ENCODE assay signal across 27 cellular contexts in genomic region chr13:105336706-105337582, GRCh38.
A peak's percentile ranks its signal among the peaks of the same experiment; 100 is the strongest.
DNase-seq lines count a peak whose midpoint lies in the region; ATAC-seq, FAIRE-seq and TF ChIP-seq lines count a peak whose summit lies in the region.
"Had no signal": no experiment of that assay in that cellular context is flagged by ENCODE, and none has a peak within 500 bp of the region (broad histone marks: within the 10 kb centered on the region; RNA-seq: fewer than 3 reads in every experiment).

No MANE protein-coding gene starts in this region.

- peaks cover 7% of the 10 kb centered on the region for H3K9me3 Mint-ChIP-seq in astrocyte (ENCODE audit: unreplicated experiment)
- H3K9me3 Mint-ChIP-seq: nephron progenitor cell; T-helper 1 cell treated with Interleukin-12 subunit alpha and Interleukin-12 subunit beta and Interleukin-4 antibody, amounts not matched to agents 30 μg/mL and 1 μg/mL, for 36 hours had no signal

- no peak overlapping the region for H2AK5ac ChIP-seq in trophoblast cell (ENCODE audit: low read length)

- H3K9me3 ChIP-seq in astrocyte (ENCODE audit: insufficient read depth, low read depth, low read length): no peaks in the 10 kb centered on the region
- no peaks in the 10 kb centered on the region for H3K9me3 ChIP-seq in trophoblast cell (ENCODE audit: insufficient read depth, low read depth, low read length)
- H3K9me3 ChIP-seq: heart left ventricle, psoas muscle, testis had no signal

- H3K27ac ChIP-seq in astrocyte (ENCODE audit: low read depth, low read length) (no peak overlapping the region), trophoblast cell (ENCODE audit: low read depth, low read length) (peak overlapping the region; percentile 28)
- H3K27ac ChIP-seq: heart left ventricle, psoas muscle, testis, WERI-Rb-1 had no signal

- H3K27me3 ChIP-seq in astrocyte (ENCODE audit: insufficient read depth, low read length): no peaks in the 10 kb centered on the region
- H3K27me3 ChIP-seq in trophoblast cell (ENCODE audit: insufficient read depth, low read length): no peaks in the 10 kb centered on the region
- H3K27me3 ChIP-seq: heart left ventricle, testis had no signal

- peaks cover 2% of the 10 kb centered on the region for H3K27me3 Mint-ChIP-seq in astrocyte (ENCODE audit: low read depth, unreplicated experiment)
- H3K27me3 Mint-ChIP-seq: brain, IgD-negative memory B cell had no signal

- H3K36me3 Mint-ChIP-seq in astrocyte (ENCODE audit: low read depth, unreplicated experiment): no peaks in the 10 kb centered on the region
- H3K36me3 Mint-ChIP-seq: IgD-negative memory B cell had no signal

- FAIRE-seq in astrocyte (lab: Jason Lieb, UNC): no peak
- FAIRE-seq: GM12891, islet of Langerhans had no signal

- peaks cover 20% of the 10 kb centered on the region for H3K4me1 ChIP-seq in astrocyte (ENCODE audit: insufficient read depth, low read length)
- H3K4me1 ChIP-seq in trophoblast cell (ENCODE audit: control insufficient read depth in 1 of 2, insufficient read depth in 2 of 2, low read length in 2 of 2): peaks cover 2 to 4% of the 10 kb centered on the region in 2 experiments
- H3K4me1 ChIP-seq: psoas muscle, testis had no signal

- H2AFZ ChIP-seq in astrocyte (ENCODE audit: low read depth, low read length) (no peak overlapping the region), trophoblast cell (ENCODE audit: insufficient read depth, low read length, poor library complexity) (no peak overlapping the region)

- H3K79me2 ChIP-seq in astrocyte (ENCODE audit: insufficient read depth, low read length) (no peaks in the 10 kb centered on the region), trophoblast cell (ENCODE audit: control insufficient read depth, insufficient read depth, low read length, poor library complexity) (no peaks in the 10 kb centered on the region)

- H4K12ac ChIP-seq in trophoblast cell (ENCODE audit: low read depth, low read length): no peak overlapping the region

- TF ChIP-seq CTCF in astrocyte (IDR thresholded peaks at IDR 0.05; ENCODE audit: insufficient read depth, low read depth, low read length) (no peak), fibroblast of the aortic adventitia (IDR thresholded peaks at IDR 0.05; ENCODE audit: insufficient read depth, low read length) (no peak)

- no peak overlapping the region for H3K4me3 Mint-ChIP-seq in astrocyte (ENCODE audit: unreplicated experiment)
- H3K4me3 Mint-ChIP-seq: brain; IgD-negative memory B cell; nephron progenitor cell; T-helper 1 cell treated with Interleukin-12 subunit alpha and Interleukin-12 subunit beta and Interleukin-4 antibody, amounts not matched to agents 30 μg/mL and 1 μg/mL, for 36 hours had no signal

- no peak overlapping the region for H3K4ac ChIP-seq in trophoblast cell (ENCODE audit: low read depth, low read length)

- WGBS in trophoblast cell (ENCODE audit: extremely low coverage, insufficient coverage, insufficient read length): no CpG with 5 or more reads among the region's 7 CpGs

- H3K79me1 ChIP-seq in trophoblast cell (ENCODE audit: low read length): peaks cover 15% of the 10 kb centered on the region

- H2BK120ac ChIP-seq in trophoblast cell (ENCODE audit: insufficient read depth, low read length, poor library complexity): peak overlapping the region; percentile 96

- H2BK12ac ChIP-seq in trophoblast cell (ENCODE audit: low read length): peak overlapping the region; percentile 30

- no peak overlapping the region for H3K23ac ChIP-seq in trophoblast cell (ENCODE audit: low read length)

- H3K9ac ChIP-seq in astrocyte (ENCODE audit: low read length) (no peak overlapping the region), trophoblast cell (ENCODE audit: low read length) (no peak overlapping the region)

- ATAC-seq in GM19397 (IDR thresholded peaks at IDR 0.05; ENCODE audit: unreplicated experiment) (no peak), HG02885 (IDR thresholded peaks at IDR 0.05; ENCODE audit: poor library complexity, unreplicated experiment) (no peak)
- ATAC-seq: esophagus mucosa, heart left ventricle, psoas muscle, Right ventricle myocardium inferior had no signal

- H4K8ac ChIP-seq in trophoblast cell (ENCODE audit: low read depth, low read length): no peak overlapping the region

- H3K4me2 ChIP-seq in astrocyte (ENCODE audit: low read length) (no peak overlapping the region), trophoblast cell (ENCODE audit: low read length) (no peak overlapping the region)

- H4K20me1 ChIP-seq in astrocyte (ENCODE audit: insufficient read depth, low read length): no peaks in the 10 kb centered on the region

- H3K4me1 Mint-ChIP-seq in astrocyte (ENCODE audit: low read depth, unreplicated experiment): peaks cover 31% of the 10 kb centered on the region
- H3K4me1 Mint-ChIP-seq: IgD-negative memory B cell had no signal

- no peak overlapping the region for H3K18ac ChIP-seq in trophoblast cell (ENCODE audit: low read length)

- H4K91ac ChIP-seq in trophoblast cell (ENCODE audit: low read depth, low read length): peak overlapping the region; percentile 86

- DNase-seq in EL: peak; percentile 75
- peak; percentile 55 for DNase-seq in astrocyte (ENCODE audit: low read depth)
- peak; percentile 38 for DNase-seq in fibroblast of the aortic adventitia (ENCODE audit: low read depth)
- DNase-seq in trophoblast cell: peak in 1 of 2 donors; percentile 12
- no peak for DNase-seq in NCI-H187 (lab: John Stamatoyannopoulos, UW)
- no peak for DNase-seq in NCI-H446 treated with DMSO at 0.1 percent for 48 hours (lab: John Stamatoyannopoulos, UW)
- DNase-seq: activated CD4-positive, alpha-beta T cell treated with anti-CD3 and anti-CD28 coated beads, Interleukin-2, amount 50 U/mL, for 48 hours; activated naive CD4-positive, alpha-beta T cell treated with anti-CD3 and anti-CD28 coated beads, Interleukin-2, amount 50 U/mL, for 16 hours; activated T-cell treated with anti-CD3 and anti-CD28 coated beads, Interleukin-2, amount 50 U/mL, for 1 hour; C1 segment of cervical spinal cord; GF-D8; heart left ventricle; NCI-H2029; NCI-H510A; nephron progenitor cell; psoas muscle; testis; WERI-Rb-1 had no signal

- no peaks in the 10 kb centered on the region for H3K36me3 ChIP-seq in astrocyte (ENCODE audit: insufficient read depth, low read length)
- no peaks in the 10 kb centered on the region for H3K36me3 ChIP-seq in trophoblast cell (ENCODE audit: control insufficient read depth in 1 of 2, insufficient read depth in 2 of 2, low read length in 2 of 2)
- H3K36me3 ChIP-seq: heart left ventricle, WERI-Rb-1 had no signal

- no peak overlapping the region for H3K27ac Mint-ChIP-seq in astrocyte (ENCODE audit: unreplicated experiment)
- H3K27ac Mint-ChIP-seq: brain; IgD-negative memory B cell; nephron progenitor cell; T-helper 1 cell treated with Interleukin-12 subunit alpha and Interleukin-12 subunit beta and Interleukin-4 antibody, amounts not matched to agents 30 μg/mL and 1 μg/mL, for 36 hours had no signal

- H2BK5ac ChIP-seq in trophoblast cell (ENCODE audit: low read depth, low read length, poor library complexity): peak overlapping the region; percentile 95

- H3K14ac ChIP-seq in trophoblast cell (ENCODE audit: low read length): peak overlapping the region; percentile 79

- H3K4me3 ChIP-seq in astrocyte (ENCODE audit: insufficient read depth, low read depth, low read length): no peak overlapping the region
- H3K4me3 ChIP-seq in fibroblast of the aortic adventitia (ENCODE audit: low read depth, low read length): no peak overlapping the region
- H3K4me3 ChIP-seq in trophoblast cell (ENCODE audit: low read depth, low read length): no peak overlapping the region
- H3K4me3 ChIP-seq: heart left ventricle, psoas muscle, testis had no signal

Comparison
In these comparisons a context has a peak if more than half of its experiments do, and no peak if none do; other contexts are left out.
1. DNase-seq: peak in EL (single experiment), astrocyte (single experiment) and fibroblast of the aortic adventitia (single experiment); none in NCI-H187 (0 of 2) and NCI-H446 treated with DMSO at 0.1 percent for 48 hours (single experiment).